Comparison of ENCODE assay signal across 25 cellular contexts in genomic region chr11:123085497-123085896, GRCh38.
"Had no signal": no experiment of that assay in that cellular context is flagged by ENCODE, and none has a peak within 500 bp of the region (broad histone marks: within the 10 kb centered on the region; RNA-seq: fewer than 3 reads in every experiment).

No MANE protein-coding gene starts in this region.

- FAIRE-seq: endothelial cell of umbilical vein, keratinocyte, TTC549 had no signal

- H3K4me3 Mint-ChIP-seq: activated naive CD4-positive, alpha-beta T cell treated with anti-CD3 and anti-CD28 coated beads, Interleukin-2, amount 50 U/mL, for 24 hours; activated naive CD8-positive, alpha-beta T cell treated with anti-CD3 and anti-CD28 coated beads, Interleukin-2, amount 50 U/mL, for 24 hours; mesothelial cell of epicardium; nephron had no signal

- H3K36me3 ChIP-seq: breast epithelium, right lobe of liver, transverse colon had no signal

- H3K27me3 ChIP-seq: breast epithelium, right lobe of liver, testis, transverse colon had no signal

- ATAC-seq: activated naive CD8-positive, alpha-beta T cell treated with anti-CD3 and anti-CD28 coated beads, Interleukin-2, amount 50 U/mL, for 24 hours; left cardiac atrium; right lobe of liver; stimulated activated naive CD8-positive, alpha-beta T cell treated with anti-CD3 and anti-CD28 coated beads, Interleukin-15, Interleukin-2, amounts not matched to agents 100 U/mL and 50 U/mL, for 24 hours had no signal

- H3K4me1 ChIP-seq: breast epithelium, right lobe of liver, testis had no signal

- H3K36me3 Mint-ChIP-seq: activated naive CD4-positive, alpha-beta T cell treated with anti-CD3 and anti-CD28 coated beads, Interleukin-2, amount 50 U/mL, for 24 hours had no signal

- H3K9me3 ChIP-seq: breast epithelium, right lobe of liver, testis, transverse colon had no signal

- DNase-seq: activated CD4-positive, alpha-beta T cell treated with anti-CD3 and anti-CD28 coated beads, Interleukin-2, amount 50 U/mL, for 4 hours; activated CD4-positive, CD25-positive, alpha-beta regulatory T cell treated with anti-CD3 and anti-CD28 coated beads, Interleukin-2, amount 50 U/mL, for 72 hours; activated gamma-delta T cell; activated naive CD8-positive, alpha-beta T cell treated with anti-CD3 and anti-CD28 coated beads, Interleukin-2, amount 50 U/mL, for 24 hours; activated T-cell treated with anti-CD3 and anti-CD28 coated beads for 4 hours; amygdala; central memory CD4-positive, alpha-beta T cell; head of caudate nucleus; hippocampal formation; left cardiac atrium; left ventricle myocardium superior; posterior cingulate gyrus; right lobe of liver; stimulated activated CD4-positive, alpha-beta T cell treated with anti-CD3 and anti-CD28 coated beads, Interleukin-2, amount 100 ng/mL, for 48 hours; stimulated activated naive CD8-positive, alpha-beta T cell treated with anti-CD3 and anti-CD28 coated beads, Interleukin-15, Interleukin-2, amounts not matched to agents 100 U/mL and 50 U/mL, for 24 hours; T-helper 9 cell; testis; transverse colon had no signal

- H3K4me3 ChIP-seq: breast epithelium, right lobe of liver, testis, transverse colon had no signal

- H3K27me3 Mint-ChIP-seq: activated naive CD4-positive, alpha-beta T cell treated with anti-CD3 and anti-CD28 coated beads, Interleukin-2, amount 50 U/mL, for 24 hours; activated naive CD8-positive, alpha-beta T cell treated with anti-CD3 and anti-CD28 coated beads, Interleukin-2, amount 50 U/mL, for 24 hours had no signal

- H3K9me3 Mint-ChIP-seq: activated naive CD4-positive, alpha-beta T cell treated with anti-CD3 and anti-CD28 coated beads, Interleukin-2, amount 50 U/mL, for 24 hours; nephron had no signal

- H3K27ac Mint-ChIP-seq: activated naive CD8-positive, alpha-beta T cell treated with anti-CD3 and anti-CD28 coated beads, Interleukin-2, amount 50 U/mL, for 24 hours; mesothelial cell of epicardium had no signal

- H3K27ac ChIP-seq: breast epithelium, right lobe of liver, testis, transverse colon had no signal
